28 cellular contexts compared by ENCODE assay signal in the genomic region with DNA sequence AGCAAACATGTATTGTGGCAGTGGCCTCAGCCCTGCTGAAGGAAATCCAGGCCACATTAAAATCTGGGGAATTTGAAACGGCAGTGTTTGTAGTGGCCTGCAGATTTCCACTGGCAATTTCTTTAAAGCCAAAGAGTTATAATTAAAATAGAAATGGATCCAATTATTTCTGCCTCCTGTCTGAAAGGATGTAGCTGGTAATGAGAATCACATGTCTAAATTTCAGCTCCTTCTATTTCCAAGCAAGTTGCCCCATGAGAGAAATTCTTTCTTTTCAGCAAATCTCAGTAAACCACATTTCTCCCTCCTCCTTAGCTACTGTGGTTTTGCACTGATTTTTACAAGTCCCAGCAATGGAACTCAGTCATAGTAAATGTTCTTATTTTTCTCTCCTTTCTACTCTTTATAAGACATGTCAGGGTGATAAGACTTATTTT. TPM values are rescaled to one million over a fixed set of nuclear protein-coding genes. Genes with fewer than 3 reads are reported as not detected.
DNase-seq lines count a peak whose midpoint lies in the region; ATAC-seq, FAIRE-seq and TF ChIP-seq lines count a peak whose summit lies in the region.
"Had no signal": no experiment of that assay in that cellular context is flagged by ENCODE, and none has a peak within 500 bp of the region (broad histone marks: within the 10 kb centered on the region; RNA-seq: fewer than 3 reads in every experiment).

No MANE protein-coding gene starts in this region.

- POLR2A ChIA-PET in activated CD4-positive, alpha-beta T cell treated with anti-CD3 and anti-CD28 coated beads for 36 hours (lab: Charles Lee) = no interaction called here

- CTCF ChIA-PET in activated CD4-positive, alpha-beta T cell treated with anti-CD3 and anti-CD28 coated beads for 36 hours (lab: Charles Lee) = interaction anchor here (0.7 kb wide), 2 partner anchors 8 to 1769 kb away, joined by 3 to 4 read pairs; no protein-coding TSS in a partner anchor

- no peak overlapping the region for H3K27ac ChIP-seq in left ventricle myocardium inferior (replicated peaks)
- no peak overlapping the region for H3K27ac ChIP-seq in astrocyte (ENCODE audit: low read depth, low read length)
- H3K27ac ChIP-seq in stomach smooth muscle (ENCODE audit: low read length) = peak overlapping the region; percentile 53
- H3K27ac ChIP-seq in lower lobe of right lung = no peak overlapping the region
- H3K27ac ChIP-seq: breast epithelium, spleen, suprapubic skin had no signal

- no peaks in the 10 kb centered on the region for H3K79me2 ChIP-seq in astrocyte (ENCODE audit: insufficient read depth, low read length)

- no peaks in the 10 kb centered on the region for H3K9me3 Mint-ChIP-seq in astrocyte (ENCODE audit: unreplicated experiment)
- H3K9me3 Mint-ChIP-seq in activated CD4-positive, alpha-beta T cell treated with anti-CD3 and anti-CD28 coated beads for 36 hours (ENCODE audit: low read depth) = peaks cover 9% of the 10 kb centered on the region

- H3K36me3 Mint-ChIP-seq in astrocyte (ENCODE audit: low read depth, unreplicated experiment) = no peaks in the 10 kb centered on the region
- H3K36me3 Mint-ChIP-seq in activated CD4-positive, alpha-beta T cell treated with anti-CD3 and anti-CD28 coated beads for 36 hours (ENCODE audit: low read depth) = peaks cover 3% of the 10 kb centered on the region
- H3K36me3 Mint-ChIP-seq: CD14-positive monocyte; stimulated activated effector memory CD8-positive, alpha-beta T cell treated with anti-CD3 and anti-CD28 coated beads, Interleukin-12 subunit alpha, Interleukin-12 subunit beta, amount 100 ng/mL, for 72 hours had no signal

- H3K27me3 ChIP-seq in left ventricle myocardium inferior (ENCODE audit: low read depth) = no peaks in the 10 kb centered on the region
- no peaks in the 10 kb centered on the region for H3K27me3 ChIP-seq in astrocyte (ENCODE audit: insufficient read depth, low read length)
- no peaks in the 10 kb centered on the region for H3K27me3 ChIP-seq in stomach smooth muscle (ENCODE audit: control insufficient read depth in 1 of 2, insufficient read depth in 2 of 2, low read length in 2 of 2)
- no peaks in the 10 kb centered on the region for H3K27me3 ChIP-seq in lower lobe of right lung (ENCODE audit: low read depth)
- H3K27me3 ChIP-seq: breast epithelium, spleen, suprapubic skin had no signal

- H3K4me3 ChIP-seq in left ventricle myocardium inferior (no peak overlapping the region), astrocyte (ENCODE audit: insufficient read depth, low read depth, low read length) (no peak overlapping the region), fibroblast of the aortic adventitia (ENCODE audit: low read depth, low read length) (no peak overlapping the region), stomach smooth muscle (ENCODE audit: low read length in 2 of 2) (no peak overlapping the region), lower lobe of right lung (no peak overlapping the region)
- H3K4me3 ChIP-seq: breast epithelium, spleen, suprapubic skin had no signal

- no peak overlapping the region for H2AFZ ChIP-seq in astrocyte (ENCODE audit: low read depth, low read length)

- no peaks in the 10 kb centered on the region for H3K4me1 Mint-ChIP-seq in astrocyte (ENCODE audit: low read depth, unreplicated experiment)
- no peaks in the 10 kb centered on the region for H3K4me1 Mint-ChIP-seq in activated CD4-positive, alpha-beta T cell treated with anti-CD3 and anti-CD28 coated beads for 36 hours
- H3K4me1 Mint-ChIP-seq: naive thymus-derived CD8-positive, alpha-beta T cell; stimulated activated effector memory CD8-positive, alpha-beta T cell treated with anti-CD3 and anti-CD28 coated beads, Interleukin-12 subunit alpha, Interleukin-12 subunit beta, amount 100 ng/mL, for 72 hours had no signal

- no peak overlapping the region for H3K27ac Mint-ChIP-seq in astrocyte (ENCODE audit: unreplicated experiment)
- no peak overlapping the region for H3K27ac Mint-ChIP-seq in activated CD4-positive, alpha-beta T cell treated with anti-CD3 and anti-CD28 coated beads for 36 hours
- H3K27ac Mint-ChIP-seq: activated CD8-positive, alpha-beta T cell treated with anti-CD3 and anti-CD28 coated beads, Interleukin-2, amount 10 ng/mL, durations not matched to agents 7 days and 5 days; CD14-positive monocyte; IgD-negative memory B cell; naive thymus-derived CD8-positive, alpha-beta T cell; stimulated activated effector memory CD8-positive, alpha-beta T cell treated with anti-CD3 and anti-CD28 coated beads, Interleukin-12 subunit alpha, Interleukin-12 subunit beta, amount 100 ng/mL, for 72 hours had no signal

- no peak overlapping the region for H3K9ac ChIP-seq in astrocyte (ENCODE audit: low read length)
- no peak overlapping the region for H3K9ac ChIP-seq in stomach smooth muscle (ENCODE audit: low read length in 2 of 2)

- H3K9me3 ChIP-seq in left ventricle myocardium inferior (replicated peaks) = peaks cover 20% of the 10 kb centered on the region
- no peaks in the 10 kb centered on the region for H3K9me3 ChIP-seq in astrocyte (ENCODE audit: insufficient read depth, low read depth, low read length)
- no peaks in the 10 kb centered on the region for H3K9me3 ChIP-seq in stomach smooth muscle (ENCODE audit: control insufficient read depth in 2 of 2, low read length in 2 of 2)
- no peaks in the 10 kb centered on the region for H3K9me3 ChIP-seq in lower lobe of right lung
- H3K9me3 ChIP-seq: suprapubic skin had no signal

- no peak overlapping the region for H3K4me3 Mint-ChIP-seq in astrocyte (ENCODE audit: unreplicated experiment)
- no peak overlapping the region for H3K4me3 Mint-ChIP-seq in activated CD4-positive, alpha-beta T cell treated with anti-CD3 and anti-CD28 coated beads for 36 hours
- H3K4me3 Mint-ChIP-seq: activated CD8-positive, alpha-beta T cell treated with anti-CD3 and anti-CD28 coated beads, Interleukin-2, amount 10 ng/mL, durations not matched to agents 7 days and 5 days; CD14-positive monocyte; IgD-negative memory B cell; naive thymus-derived CD8-positive, alpha-beta T cell; stimulated activated effector memory CD8-positive, alpha-beta T cell treated with anti-CD3 and anti-CD28 coated beads, Interleukin-12 subunit alpha, Interleukin-12 subunit beta, amount 100 ng/mL, for 72 hours had no signal

- no peaks in the 10 kb centered on the region for H3K27me3 Mint-ChIP-seq in astrocyte (ENCODE audit: low read depth, unreplicated experiment)
- peaks cover 5% of the 10 kb centered on the region for H3K27me3 Mint-ChIP-seq in activated CD4-positive, alpha-beta T cell treated with anti-CD3 and anti-CD28 coated beads for 36 hours
- H3K27me3 Mint-ChIP-seq: IgD-negative memory B cell had no signal

- no peak for TF ChIP-seq CTCF in left ventricle myocardium inferior (IDR thresholded peaks at IDR 0.05; ENCODE audit: borderline replicate concordance)
- TF ChIP-seq CTCF in astrocyte (IDR thresholded peaks at IDR 0.05; ENCODE audit: insufficient read depth, low read depth, low read length) = no peak
- no peak for TF ChIP-seq CTCF in fibroblast of the aortic adventitia (IDR thresholded peaks at IDR 0.05; ENCODE audit: insufficient read depth, low read length)
- TF ChIP-seq CTCF in lower lobe of right lung (IDR thresholded peaks at IDR 0.05) = no peak

- no peaks in the 10 kb centered on the region for H4K20me1 ChIP-seq in astrocyte (ENCODE audit: insufficient read depth, low read length)

- no peaks in the 10 kb centered on the region for H3K4me1 ChIP-seq in left ventricle myocardium inferior
- peaks cover 8% of the 10 kb centered on the region for H3K4me1 ChIP-seq in astrocyte (ENCODE audit: insufficient read depth, low read length)
- no peaks in the 10 kb centered on the region for H3K4me1 ChIP-seq in stomach smooth muscle (ENCODE audit: control insufficient read depth, insufficient read depth, low read length)
- peaks cover 9% of the 10 kb centered on the region for H3K4me1 ChIP-seq in lower lobe of right lung
- H3K4me1 ChIP-seq: breast epithelium, spleen, suprapubic skin had no signal

- DNase-seq in Right ventricle myocardium inferior (ENCODE audit: missing footprints) = no peak
- no peak for DNase-seq in left ventricle myocardium inferior
- peak; percentile 24 for DNase-seq in astrocyte (ENCODE audit: low read depth)
- DNase-seq in fibroblast of the aortic adventitia (ENCODE audit: low read depth) = peak; percentile 6
- DNase-seq in NCI-H2081 (lab: John Stamatoyannopoulos, UW) = no peak
- no peak for DNase-seq in activated CD4-positive, alpha-beta T cell treated with anti-CD3 and anti-CD28 coated beads for 36 hours
- no peak for DNase-seq in lower lobe of right lung
- DNase-seq: activated CD4-positive, alpha-beta T cell treated with anti-CD3 and anti-CD28 coated beads for 1 hour; activated CD8-positive, alpha-beta T cell treated with anti-CD3 and anti-CD28 coated beads, Interleukin-2, amount 10 ng/mL, durations not matched to agents 7 days and 5 days; activated effector memory CD4-positive, alpha-beta T cell treated with anti-CD3 and anti-CD28 coated beads, Interleukin-2, amount 50 U/mL, for 16 hours; activated T-cell treated with anti-CD3 and anti-CD28 coated beads for 4 hours; cortex of kidney; EL; naive thymus-derived CD8-positive, alpha-beta T cell; NCI-H1417; NCI-H2107; NCI-H446 treated with DMSO at 0.1 percent for 48 hours; occipital lobe; spleen; stimulated activated CD4-positive, alpha-beta T cell treated with anti-CD3 and anti-CD28 coated beads, Interleukin-2, amount 100 ng/mL, for 48 hours had no signal

- FAIRE-seq in astrocyte (lab: Jason Lieb, UNC) = no peak
- FAIRE-seq: A204.1 had no signal

- intact Hi-C loops in Right ventricle myocardium inferior (cut with DNase I) = no loop called here
- intact Hi-C loops in left ventricle myocardium inferior (cut with micrococcal nuclease) = no loop called here
- intact Hi-C loops in activated CD4-positive, alpha-beta T cell treated with anti-CD3 and anti-CD28 coated beads for 36 hours (cut with DNase I, micrococcal nuclease) = no loop called here
- intact Hi-C loops in lower lobe of right lung (cut with DNase I) = no loop called here

- no peak overlapping the region for H3K4me2 ChIP-seq in astrocyte (ENCODE audit: low read length)

- ATAC-seq in Right ventricle myocardium inferior = peak; percentile 37
- ATAC-seq in activated CD4-positive, alpha-beta T cell treated with anti-CD3 and anti-CD28 coated beads for 36 hours = no peak
- ATAC-seq in lower lobe of right lung = no peak
- ATAC-seq: activated CD8-positive, alpha-beta T cell treated with anti-CD3 and anti-CD28 coated beads, Interleukin-2, amount 10 ng/mL, durations not matched to agents 7 days and 5 days; HCT116; naive thymus-derived CD8-positive, alpha-beta T cell; stimulated activated effector memory CD8-positive, alpha-beta T cell treated with anti-CD3 and anti-CD28 coated beads, Interleukin-12 subunit alpha, Interleukin-12 subunit beta, amount 100 ng/mL, for 72 hours had no signal

- H3K36me3 ChIP-seq in left ventricle myocardium inferior (no peaks in the 10 kb centered on the region), astrocyte (ENCODE audit: insufficient read depth, low read length) (no peaks in the 10 kb centered on the region), stomach smooth muscle (ENCODE audit: control insufficient read depth in 2 of 2, insufficient read depth in 2 of 2, low read length in 2 of 2) (no peaks in the 10 kb centered on the region), lower lobe of right lung (no peaks in the 10 kb centered on the region)
- H3K36me3 ChIP-seq: breast epithelium, spleen, suprapubic skin had no signal

RNA-seq across cellular contexts. Expression of a gene that starts 55.4 kb away (rescaled TPM):
- total RNA-seq in Right ventricle myocardium inferior = 0.70 TPM
- 0.71 TPM for total RNA-seq in left ventricle myocardium inferior
- 1.3 and 1.4 TPM in 2 replicates for total RNA-seq in astrocyte
- total RNA-seq in fibroblast of the aortic adventitia (ENCODE audit: low replicate concordance) = 2.0 and 2.4 TPM in 2 replicates
- 1 to 10 TPM in 1 of 2 experiments, under 1 TPM in 1; 0.47 to 1.1 TPM for total RNA-seq in activated CD4-positive, alpha-beta T cell treated with anti-CD3 and anti-CD28 coated beads for 36 hours
- total RNA-seq in lower lobe of right lung = 4.4 TPM

Comparison
In these comparisons a context has a peak if more than half of its experiments do, and no peak if none do; other contexts are left out.
1. DNase-seq: peak in astrocyte (single experiment) and fibroblast of the aortic adventitia (single experiment); none in Right ventricle myocardium inferior (single experiment), left ventricle myocardium inferior (single experiment), NCI-H2081 (0 of 2), activated CD4-positive, alpha-beta T cell treated with anti-CD3 and anti-CD28 coated beads for 36 hours (single experiment) and lower lobe of right lung (single experiment).